In the genomic region with DNA sequence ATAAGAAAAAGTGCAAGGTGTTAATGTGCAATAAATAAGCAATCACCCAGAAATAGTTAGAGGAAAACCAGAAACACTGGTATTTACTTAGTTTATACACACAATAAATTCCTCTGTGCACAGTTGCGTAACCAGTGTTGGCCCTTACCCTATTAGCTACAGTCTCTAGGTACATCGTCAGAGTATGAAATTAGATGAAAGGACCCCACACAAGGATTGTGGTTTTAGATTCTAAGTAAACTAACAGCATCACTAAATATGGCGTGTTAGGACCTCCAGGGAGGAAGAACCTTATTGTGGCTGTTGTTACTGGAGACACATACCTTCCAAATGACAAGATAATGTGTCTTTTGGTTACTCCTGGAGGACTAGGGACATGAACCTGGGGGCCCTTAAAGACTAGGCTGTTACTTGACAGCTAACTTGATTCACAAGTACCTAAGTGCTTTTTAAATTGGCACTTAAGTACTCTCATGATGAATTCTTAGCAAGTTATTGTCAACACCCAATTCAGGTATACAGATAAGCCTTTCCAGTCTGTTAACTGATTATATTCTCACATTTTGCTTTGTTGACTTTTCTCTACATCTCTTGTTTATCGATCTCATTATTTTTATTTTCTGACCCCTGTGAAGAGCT, we compare ENCODE assay signal across 16 cellular contexts.
DNase-seq lines count a peak whose midpoint lies in the region; ATAC-seq, FAIRE-seq and TF ChIP-seq lines count a peak whose summit lies in the region.
"Had no signal": no experiment of that assay in that cellular context is flagged by ENCODE, and none has a peak within 500 bp of the region (broad histone marks: within the 10 kb centered on the region; RNA-seq: fewer than 3 reads in every experiment).

No MANE protein-coding gene starts in this region.

- 10% methylated on average over 4 of the region's 4 CpGs for WGBS in K562 (ENCODE audit: insufficient coverage, low coverage, missing lambda C conversion rate)
- WGBS in mesenchymal stem cell: 38% methylated on average over 2 of the region's 4 CpGs

- H3K27ac ChIP-seq in K562 (ENCODE audit: extremely low read depth, low read depth, low read length): no peak overlapping the region
- H3K27ac ChIP-seq in mesenchymal stem cell (ENCODE audit: low read length, poor library complexity, severe bottlenecking): peak overlapping the region; percentile 77
- peak overlapping the region in 1 of 4 donors; percentile 38 for H3K27ac ChIP-seq in Peyer's patch
- H3K27ac ChIP-seq: neutrophil had no signal

- H2BK120ac ChIP-seq in mesenchymal stem cell (ENCODE audit: low read depth, low read length): no peak overlapping the region

- H2AFZ ChIP-seq in K562 (ENCODE audit: low read depth, low read length) (no peak overlapping the region), mesenchymal stem cell (ENCODE audit: low read depth, low read length) (no peak overlapping the region)

- H3K79me1 ChIP-seq in mesenchymal stem cell (replicated peaks; ENCODE audit: low read length, poor library complexity, severe bottlenecking): peaks cover 10% of the 10 kb centered on the region

- no peak overlapping the region for H2BK5ac ChIP-seq in mesenchymal stem cell (ENCODE audit: low read depth, low read length, poor library complexity, severe bottlenecking)

- no peaks in the 10 kb centered on the region for H3K9me1 ChIP-seq in K562 (ENCODE audit: control insufficient read depth, insufficient read depth, low read length)

- H3K9ac ChIP-seq in K562 (ENCODE audit: insufficient read depth in 1 of 2, low read depth in 2 of 2, low read length in 2 of 2): no peak overlapping the region
- no peak overlapping the region for H3K9ac ChIP-seq in mesenchymal stem cell (ENCODE audit: low read length)

- H3K23ac ChIP-seq in mesenchymal stem cell (ENCODE audit: low read length in 2 of 2): no peak overlapping the region

- H3K4me1 ChIP-seq in K562 (replicated peaks in 1 of 2; ENCODE audit: control insufficient read depth in 2 of 2, insufficient read depth in 2 of 2, low read length in 2 of 2) (peaks cover 3 to 10% of the 10 kb centered on the region in 2 experiments; a peak in 3 of 5 replicates), mesenchymal stem cell (ENCODE audit: control insufficient read depth, insufficient read depth, low read depth, low read length) (peaks cover 16% of the 10 kb centered on the region), Peyer's patch (no peaks in the 10 kb centered on the region)

- H4K8ac ChIP-seq in mesenchymal stem cell (ENCODE audit: low read length): no peak overlapping the region

- H4K91ac ChIP-seq in mesenchymal stem cell (ENCODE audit: low read length): no peak overlapping the region

- CTCF ChIA-PET in K562 (lab: Yijun Ruan, JAX; ENCODE audit: low intra/inter-chr PET ratio): no interaction called here

- no peak for TF ChIP-seq CTCF in K562 (IDR thresholded peaks at IDR 0.05 in 2 of 3, conservative IDR thresholded peaks at IDR 0.05 in 1 of 3; ENCODE audit: insufficient read depth in 2 of 3, low read depth in 1 of 3, low read length in 3 of 3)
- TF ChIP-seq CTCF in Peyer's patch (IDR thresholded peaks at IDR 0.05): no peak

- H2AK5ac ChIP-seq in mesenchymal stem cell (ENCODE audit: low read length, severe bottlenecking): no peak overlapping the region

- in situ Hi-C loops in ACHN (cut with HindIII; ENCODE audit: low pct_ligation_motif_present, low pct_unique_long_range_greater_than_20kb, low sequenced_read_pairs): no loop called here
- in situ Hi-C loops in K562 (cut with MboI): no loop called here

- H3K4me3 ChIP-seq in K562: no peak overlapping the region
- H3K4me3 ChIP-seq in mesenchymal stem cell (ENCODE audit: insufficient read depth in 1 of 2, low read depth in 1 of 2, low read length in 2 of 2): no peak overlapping the region
- no peak overlapping the region for H3K4me3 ChIP-seq in Peyer's patch

- H3K4me2 ChIP-seq in K562 (ENCODE audit: insufficient read depth, low read length) (no peak overlapping the region), mesenchymal stem cell (ENCODE audit: low read length, poor library complexity, severe bottlenecking) (no peak overlapping the region)

- TF ChIP-seq RAD21 in K562 (CRISPR knock-in tag; conservative IDR thresholded peaks at IDR 0.05 in 1 of 2, IDR thresholded peaks at IDR 0.05 in 1 of 2): no peak

- H3K36me3 ChIP-seq in K562 (ENCODE audit: control insufficient read depth, insufficient read depth, low read length) (no peaks in the 10 kb centered on the region), mesenchymal stem cell (ENCODE audit: control insufficient read depth in 1 of 2, insufficient read depth in 2 of 2, low read depth in 1 of 2, low read length in 2 of 2) (peaks cover 13 to 51% of the 10 kb centered on the region in 2 experiments), Peyer's patch (peaks cover 0 to 31% (median 0%) of the 10 kb centered on the region in 3 donors)
- H3K36me3 ChIP-seq: neutrophil had no signal

- no TSS peak for BruUV-seq in K562 (replicated peaks; lab: Mats Ljungman, UMichigan)

- peak overlapping the region in 1 of 2 experiments; percentile 19 for H2BK12ac ChIP-seq in mesenchymal stem cell (ENCODE audit: low read length in 2 of 2)

- H3K14ac ChIP-seq in mesenchymal stem cell (ENCODE audit: low read length in 2 of 2): no peak overlapping the region

- no peak for TF ChIP-seq EP300 in K562 (IDR thresholded peaks at IDR 0.05; ENCODE audit: low read length)

- H3K9me3 ChIP-seq in K562 (replicated peaks; ENCODE audit: control insufficient read depth, insufficient read depth, low read depth, low read length) (no peaks in the 10 kb centered on the region), mesenchymal stem cell (ENCODE audit: control insufficient read depth, low read length) (peaks cover 2% of the 10 kb centered on the region), Peyer's patch (no peaks in the 10 kb centered on the region)
- H3K9me3 ChIP-seq: neutrophil had no signal

- peak; percentile 42 for FAIRE-seq in K562 (lab: Jason Lieb, UNC)
- FAIRE-seq: GM12892 had no signal

- no peak overlapping the region for H3K18ac ChIP-seq in mesenchymal stem cell (ENCODE audit: low read depth in 1 of 2, low read length in 2 of 2)

- H3K4ac ChIP-seq in mesenchymal stem cell (ENCODE audit: low read depth in 1 of 2, low read length in 2 of 2): no peak overlapping the region

- POLR2A ChIA-PET in K562 (lab: Yijun Ruan, JAX): interaction anchor here (0.6 kb wide), 1 partner anchor 71 kb away, joined by 3 read pairs; no protein-coding TSS in a partner anchor

- intact Hi-C loops in K562 (cut with micrococcal nuclease): no loop called here

- no peak overlapping the region for H2BK15ac ChIP-seq in mesenchymal stem cell (ENCODE audit: low read depth, poor library complexity, severe bottlenecking)

- no peak for ATAC-seq in K562
- ATAC-seq: activated naive CD4-positive, alpha-beta T cell treated with anti-CD3 and anti-CD28 coated beads, Interleukin-2, amount 50 U/mL, for 72 hours had no signal

- H3K27me3 ChIP-seq in K562 (ENCODE audit: control insufficient read depth in 2 of 2, insufficient read depth in 2 of 2, low read length in 2 of 2) (no peaks in the 10 kb centered on the region), mesenchymal stem cell (ENCODE audit: control insufficient read depth in 1 of 2, insufficient read depth in 1 of 2, low read length in 2 of 2) (no peaks in the 10 kb centered on the region), Peyer's patch (no peaks in the 10 kb centered on the region)
- H3K27me3 ChIP-seq: neutrophil had no signal

- TF ChIP-seq POLR2A in K562 (conservative IDR thresholded peaks at IDR 0.05) (no peak), Peyer's patch (IDR thresholded peaks at IDR 0.05) (no peak)

- H4K20me1 ChIP-seq in K562 (replicated peaks; ENCODE audit: control insufficient read depth, insufficient read depth, low read length): no peaks in the 10 kb centered on the region

- H3K79me2 ChIP-seq in K562 (ENCODE audit: control insufficient read depth, insufficient read depth, low read length): no peaks in the 10 kb centered on the region

- DNase-seq in ACHN (peak; percentile 93), HK-2 (ENCODE audit: unreplicated experiment) (peak; percentile 49), K562 (ENCODE audit: extremely low read depth in 1 of 4, low spot score in 3 of 4) (no peak), mesenchymal stem cell (peak; percentile 95), NCI-H82 treated with DMSO at 0.1 percent for 48 hours (lab: John Stamatoyannopoulos, UW; ENCODE audit: unreplicated experiment) (no peak), Peyer's patch (no peak), NCI-H748 treated with DMSO at 0.1 percent for 48 hours (lab: John Stamatoyannopoulos, UW) (no peak)
- DNase-seq in activated effector memory CD4-positive, alpha-beta T cell treated with Interleukin-2 at 50 U/mL for 16 hours: no peak
- DNase-seq: activated CD4-positive, alpha-beta T cell treated with anti-CD3 and anti-CD28 coated beads, Interleukin-2, amount 50 U/mL, for 48 hours; CD4-positive, alpha-beta T cell; NCI-H82; stimulated activated CD4-positive, alpha-beta T cell treated with anti-CD3 and anti-CD28 coated beads, Interleukin-4, amount 100 ng/mL, for 4 hours; substantia nigra had no signal

TF ChIP-seq in K562, 482 proteins besides CTCF, POLR2A, EP300 and RAD21:
- TF ChIP-seq CBFA2T2 (conservative IDR thresholded peaks at IDR 0.05) (no peak), MEF2D (tag; conservative IDR thresholded peaks at IDR 0.05; ENCODE audit: low read depth) (no peak), CEBPG (CRISPR knock-in tag; IDR thresholded peaks at IDR 0.05) (no peak), CEBPG (tag; conservative IDR thresholded peaks at IDR 0.05 in 1 of 2, IDR thresholded peaks at IDR 0.05 in 1 of 2) (0 out of 4 replicates have a peak, but pooled peaks of 1 of the 2 experiments have one; percentile 15), CEBPB (tag; IDR thresholded peaks at IDR 0.05) (peak; percentile 21; the same call in 1 of the 2 replicates), RNF219 (CRISPR knock-in tag; IDR thresholded peaks at IDR 0.05) (no peak), SIN3A (IDR thresholded peaks at IDR 0.05; ENCODE audit: borderline replicate concordance in 2 of 2, control insufficient read depth in 1 of 2, low read depth in 2 of 2, low read length in 2 of 2) (no peak)

Comparison
In these comparisons a context has a peak if more than half of its experiments do, and no peak if none do; other contexts are left out.
1. DNase-seq: peak in ACHN (single experiment), HK-2 (single experiment) and mesenchymal stem cell (single experiment); none in K562 (0 of 4), activated effector memory CD4-positive, alpha-beta T cell treated with Interleukin-2 at 50 U/mL for 16 hours (single experiment), NCI-H82 treated with DMSO at 0.1 percent for 48 hours (single experiment), Peyer's patch (0 of 3) and NCI-H748 treated with DMSO at 0.1 percent for 48 hours (single experiment).